In the genomic region with DNA sequence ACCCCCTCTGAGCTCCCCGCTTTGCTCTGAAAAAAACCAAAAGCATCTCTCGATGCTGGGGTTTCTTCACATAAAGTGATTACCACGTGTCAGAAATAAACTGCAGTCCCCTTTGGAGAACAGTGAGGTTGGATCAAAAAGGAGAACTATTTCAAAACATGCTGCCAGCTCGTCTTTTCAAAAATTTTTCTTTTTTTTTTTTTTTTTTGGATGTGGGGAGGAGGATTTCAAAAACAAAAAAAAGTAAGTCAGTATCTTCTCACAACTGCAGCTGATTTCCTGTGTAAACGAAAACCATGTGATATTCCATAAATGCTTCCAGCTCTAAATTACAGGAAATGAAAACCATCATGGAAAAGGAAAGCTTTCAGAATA, we compare ENCODE assay signal across 8 cellular contexts.
DNase-seq lines count a peak whose midpoint lies in the region; ATAC-seq, FAIRE-seq and TF ChIP-seq lines count a peak whose summit lies in the region.

No MANE protein-coding gene starts in this region.

- H3K4me1 ChIP-seq in DOHH2 (ENCODE audit: control insufficient read depth, low read length) (peaks cover 9% of the 10 kb centered on the region), OCI-LY1 (ENCODE audit: insufficient read depth, low read length, severe bottlenecking) (no peaks in the 10 kb centered on the region), H1 (replicated peaks in 1 of 4; ENCODE audit: control insufficient read depth in 3 of 4, insufficient read depth in 4 of 4, low read length in 3 of 4) (peaks cover 0 to 6% (median 2%) of the 10 kb centered on the region in 4 experiments; a peak in 2 of 7 replicates), muscle layer of colon (ENCODE audit: insufficient read depth, low read length) (peaks cover 28% of the 10 kb centered on the region)

- TF ChIP-seq POLR2A in H1 (IDR thresholded peaks at IDR 0.05; ENCODE audit: control extremely low read depth in 1 of 2, low read depth in 2 of 2, low read length in 2 of 2) (no peak; a peak in 1 of 3 replicates), H54 (IDR thresholded peaks at IDR 0.05; ENCODE audit: low read depth, low read length) (no peak)

- H2BK120ac ChIP-seq in H1 (replicated peaks; ENCODE audit: low read depth, low read length), result no peak overlapping the region

- no peak for ATAC-seq in GM18907 (IDR thresholded peaks at IDR 0.05; ENCODE audit: unreplicated experiment)

- no peaks in the 10 kb centered on the region for H3K79me2 ChIP-seq in DOHH2 (ENCODE audit: control insufficient read depth, low read length)
- no peaks in the 10 kb centered on the region for H3K79me2 ChIP-seq in OCI-LY1 (ENCODE audit: insufficient read depth, low read length)
- H3K79me2 ChIP-seq in H1 (ENCODE audit: control insufficient read depth in 1 of 2, insufficient read depth in 2 of 2, low read length in 2 of 2), result no peaks in the 10 kb centered on the region

- no peak overlapping the region for H2BK12ac ChIP-seq in H1 (ENCODE audit: low read depth, low read length)

- H4K8ac ChIP-seq in H1 (ENCODE audit: extremely low read depth, insufficient read depth, low read length), result no peak overlapping the region

- H3K23me2 ChIP-seq in H1 (ENCODE audit: low read depth, low read length), result no peaks in the 10 kb centered on the region; the same call in 1 of the 2 replicates

- H3K4ac ChIP-seq in H1 (replicated peaks; ENCODE audit: insufficient read length, low read depth, low read length), result no peak overlapping the region

- no peak overlapping the region for H4K5ac ChIP-seq in H1 (ENCODE audit: insufficient read length, low read depth, low read length)

- TF ChIP-seq RAD21 in H1 (IDR thresholded peaks at IDR 0.05 in 1 of 2, conservative IDR thresholded peaks at IDR 0.05 in 1 of 2; ENCODE audit: low read depth in 2 of 2, low read length in 2 of 2), result no peak

- H3K36me3 ChIP-seq in DOHH2 (ENCODE audit: control insufficient read depth, low read length) (no peaks in the 10 kb centered on the region), OCI-LY1 (ENCODE audit: insufficient read depth, low read length) (no peaks in the 10 kb centered on the region), H1 (ENCODE audit: control insufficient read depth in 2 of 4, insufficient read depth in 4 of 4, low read length in 3 of 4) (no peaks in the 10 kb centered on the region), muscle layer of colon (ENCODE audit: insufficient read depth, low read length) (no peaks in the 10 kb centered on the region)

- H3K9ac ChIP-seq in OCI-LY1 (ENCODE audit: low read length) (no peak overlapping the region), H1 (replicated peaks in 1 of 4; ENCODE audit: extremely low read depth in 1 of 4, low read depth in 3 of 4, low read length in 3 of 4) (peak overlapping the region in 3 of 4 experiments; percentile 5 to 29 (median 13); a peak in 3 of 7 replicates), muscle layer of colon (ENCODE audit: low read length) (peak overlapping the region; percentile 72)

- TF ChIP-seq EP300 in H1 (IDR thresholded peaks at IDR 0.05; ENCODE audit: borderline replicate concordance in 1 of 2, low read depth in 2 of 2, low read length in 2 of 2), result no peak

- no peak overlapping the region for H3K23ac ChIP-seq in H1 (ENCODE audit: insufficient read length)

- H3K18ac ChIP-seq in H1 (ENCODE audit: extremely low read depth, low read length), result no peak overlapping the region

- H3K9me3 ChIP-seq in DOHH2 (ENCODE audit: control insufficient read depth, insufficient read depth, low read length) (no peaks in the 10 kb centered on the region), OCI-LY1 (ENCODE audit: low read length) (no peaks in the 10 kb centered on the region), H1 (ENCODE audit: insufficient read depth in 2 of 2, low read depth in 1 of 2, low read length in 1 of 2) (no peaks in the 10 kb centered on the region), muscle layer of colon (ENCODE audit: low read length) (no peaks in the 10 kb centered on the region)

- H2AK5ac ChIP-seq in H1 (ENCODE audit: low read depth, low read length), result no peak overlapping the region

- no peak overlapping the region for H3K56ac ChIP-seq in H1 (replicated peaks; ENCODE audit: insufficient read length, low read depth, low read length)

- H2AFZ ChIP-seq in OCI-LY1 (ENCODE audit: low read length), result no peak overlapping the region
- no peak overlapping the region for H2AFZ ChIP-seq in H1 (ENCODE audit: low read length)

- no peak for DNase-seq in H1 (ENCODE audit: low read depth in 1 of 2, low spot score in 2 of 2)
- DNase-seq in H54 (ENCODE audit: insufficient read length, low spot score), result no peak
- no peak for DNase-seq in activated gamma-delta T cell treated with Interleukin-2 at 50 U/mL for 16 hours
- DNase-seq in GM19240 (ENCODE audit: insufficient read length, low spot score), result no peak

- H3K27me3 ChIP-seq in DOHH2 (ENCODE audit: control insufficient read depth, low read length), result peaks cover 42% of the 10 kb centered on the region
- no peaks in the 10 kb centered on the region for H3K27me3 ChIP-seq in OCI-LY1 (ENCODE audit: insufficient read depth, low read length)
- peaks cover 0 to 12% (median 6%) of the 10 kb centered on the region in 4 experiments; a peak in 3 of 7 replicates for H3K27me3 ChIP-seq in H1 (replicated peaks in 1 of 4; ENCODE audit: control insufficient read depth in 3 of 4, extremely low read depth in 1 of 4, insufficient read depth in 3 of 4, low read length in 3 of 4)
- no peaks in the 10 kb centered on the region for H3K27me3 ChIP-seq in muscle layer of colon (ENCODE audit: control insufficient read depth in 1 of 2, insufficient read depth in 2 of 2, low read length in 2 of 2)

- no peak overlapping the region for H2BK5ac ChIP-seq in H1 (ENCODE audit: low read depth, low read length)

- no peak overlapping the region for H2BK20ac ChIP-seq in H1 (ENCODE audit: low read length)

- no peak overlapping the region for H3K14ac ChIP-seq in H1 (ENCODE audit: insufficient read length)

- TF ChIP-seq CTCF in DOHH2 (IDR thresholded peaks at IDR 0.05; ENCODE audit: low read depth, low read length, poor library complexity, severe bottlenecking) (no peak), OCI-LY1 (IDR thresholded peaks at IDR 0.05; ENCODE audit: low read length) (no peak), H1 (IDR thresholded peaks at IDR 0.05; ENCODE audit: control extremely low read depth in 1 of 3, insufficient read depth in 1 of 3, low read depth in 1 of 3, low read length in 3 of 3) (no peak)

- no peak overlapping the region for H3K27ac ChIP-seq in DOHH2 (ENCODE audit: low read depth, low read length)
- H3K27ac ChIP-seq in OCI-LY1 (ENCODE audit: low read depth, low read length, poor library complexity, severe bottlenecking), result no peak overlapping the region
- no peak overlapping the region for H3K27ac ChIP-seq in H1 (ENCODE audit: low read depth, low read length)
- peak overlapping the region; percentile 97 for H3K27ac ChIP-seq in muscle layer of colon (ENCODE audit: low read depth, low read length)

- no peak overlapping the region for H4K91ac ChIP-seq in H1 (replicated peaks; ENCODE audit: insufficient read length, low read length)

- H3F3A ChIP-seq in DOHH2 (ENCODE audit: control insufficient read depth, insufficient read depth) (no peaks in the 10 kb centered on the region), OCI-LY1 (ENCODE audit: insufficient read depth, low read length) (no peaks in the 10 kb centered on the region)

- CTCF ChIA-PET in H1 (lab: Charles Lee; ENCODE audit: partially characterized antibody), result interaction anchor here (0.6 to 6.1 kb wide), 27 partner anchors 10 to 1010 kb away, joined by 3 to 35 read pairs (median 4); a partner anchor contains a TSS

- 9% methylated on average over 4 of the region's 5 CpGs; no CpG with 5 or more reads in 1 of the 2 experiments for WGBS in H1 (ENCODE audit: extremely low coverage in 1 of 2, insufficient coverage in 1 of 2, insufficient read length in 1 of 2, insufficient replicate concordance in 2 of 2, low coverage in 1 of 2, low lambda C conversion rate in 2 of 2, missing lambda C conversion rate in 1 of 2), 2 experiments

- FAIRE-seq in H1 (lab: Jason Lieb, UNC), result no peak
- FAIRE-seq in H54 (lab: Jason Lieb, UNC), result no peak

- no peak overlapping the region for H2BK15ac ChIP-seq in H1 (ENCODE audit: low read length)

- H3K9me2 ChIP-seq in DOHH2 (replicated peaks; ENCODE audit: control insufficient read depth, low read length), result no peaks in the 10 kb centered on the region
- H3K9me2 ChIP-seq in OCI-LY1 (ENCODE audit: low read depth, low read length), result no peaks in the 10 kb centered on the region

- POLR2A ChIA-PET in H1 (lab: Charles Lee; ENCODE audit: partially characterized antibody), result interaction anchor here (0.6 to 2.2 kb wide), 10 partner anchors 26 to 819 kb away, joined by 3 to 9 read pairs (median 3); a partner anchor contains a TSS

- H3K4me3 ChIP-seq in DOHH2 (ENCODE audit: low read length) (no peak overlapping the region), OCI-LY1 (ENCODE audit: low read depth, low read length, poor library complexity, severe bottlenecking) (no peak overlapping the region), H1 (ENCODE audit: extremely low read depth in 1 of 4, insufficient read depth in 2 of 4, low read depth in 3 of 4, low read length in 4 of 4) (peak overlapping the region; percentile 31 to 83 (median 62)), muscle layer of colon (ENCODE audit: low read depth in 1 of 2, low read length in 2 of 2) (peak overlapping the region; percentile 55 to 69)

- H3K4me2 ChIP-seq in DOHH2 (ENCODE audit: low read length) (peak overlapping the region; percentile 62), OCI-LY1 (ENCODE audit: low read length) (peak overlapping the region; percentile 41; the same call in 1 of the 2 replicates), H1 (ENCODE audit: insufficient read depth in 1 of 2, low read depth in 2 of 2, low read length in 2 of 2) (peak overlapping the region; percentile 8 to 84)

- H4K20me1 ChIP-seq in DOHH2 (ENCODE audit: control insufficient read depth, insufficient read depth, low read depth, low read length), result no peaks in the 10 kb centered on the region
- no peaks in the 10 kb centered on the region for H4K20me1 ChIP-seq in OCI-LY1 (ENCODE audit: insufficient read depth, low read length)
- H4K20me1 ChIP-seq in H1 (replicated peaks in 1 of 2; ENCODE audit: control insufficient read depth in 1 of 2, insufficient read depth in 2 of 2, low read length in 2 of 2), result no peaks in the 10 kb centered on the region

- no peaks in the 10 kb centered on the region for H3K79me1 ChIP-seq in H1 (ENCODE audit: low read depth, low read length)

TF ChIP-seq in H1, 55 proteins besides CTCF, POLR2A, EP300 and RAD21:
- no peak for TF ChIP-seq JUND (IDR thresholded peaks at IDR 0.05; ENCODE audit: low read length)
- TF ChIP-seq CHD1 (IDR thresholded peaks at IDR 0.05; ENCODE audit: low read depth, low read length), result no peak
- no peak for TF ChIP-seq ZNF274 (IDR thresholded peaks at IDR 0.05; ENCODE audit: borderline replicate concordance, extremely low read depth, low read length)
- peak; percentile 44 for TF ChIP-seq ASH2L (IDR thresholded peaks at IDR 0.05; ENCODE audit: low read length)

Comparison
In these comparisons a context has a peak if more than half of its experiments do, and no peak if none do; other contexts are left out.
1. H3K4me3 ChIP-seq: peak in H1 (4 of 4) and muscle layer of colon (2 of 2); none in DOHH2 (single experiment) and OCI-LY1 (single experiment).
2. Peak in every context shown above with its lines, with median percentiles within 50 percentile points of each other: H3K4me2 ChIP-seq.